In the genomic region with DNA sequence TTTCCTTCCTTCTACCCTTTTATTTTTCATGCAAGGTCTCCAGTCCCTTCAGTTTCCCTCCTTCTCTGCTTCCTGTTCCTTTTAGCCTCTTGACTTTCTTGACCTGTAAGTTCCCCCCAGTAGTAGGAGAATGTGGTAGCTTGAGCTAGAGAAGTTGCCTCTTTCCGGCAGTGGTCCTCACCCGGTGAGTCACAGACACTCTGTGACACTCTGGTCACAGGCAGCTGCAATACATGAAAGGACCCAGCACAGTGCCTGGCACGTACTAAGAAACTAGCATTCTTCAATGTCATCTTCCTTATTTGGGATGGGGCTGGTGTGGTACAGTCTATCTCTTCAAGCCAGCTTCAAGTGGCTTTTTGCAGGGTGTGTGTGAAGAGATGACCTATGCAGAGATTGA, we compare ENCODE assay signal across 22 cellular contexts. TPM values are rescaled to one million over a fixed set of nuclear protein-coding genes. Genes with fewer than 3 reads are reported as not detected.
DNase-seq lines count a peak whose midpoint lies in the region; ATAC-seq and TF ChIP-seq lines count a peak whose summit lies in the region.
"Had no signal": no experiment of that assay in that cellular context is flagged by ENCODE, and none has a peak within 500 bp of the region (broad histone marks: within the 10 kb centered on the region; RNA-seq: fewer than 3 reads in every experiment).

No MANE protein-coding gene starts in this region.

- POLR2A ChIA-PET in activated CD4-positive, alpha-beta T cell treated with anti-CD3 and anti-CD28 coated beads for 36 hours (lab: Charles Lee) = no interaction called here

- ATAC-seq in activated CD4-positive, alpha-beta T cell treated with anti-CD3 and anti-CD28 coated beads for 36 hours = peak; percentile 81
- ATAC-seq in T-helper 17 cell (no peak), heart left ventricle (peak in 3 of 4 donors; percentile 45 to 79 (median 73)), gastrocnemius medialis (no peak), GM21515 (IDR thresholded peaks at IDR 0.05; ENCODE audit: unreplicated experiment) (no peak), GM18502 (IDR thresholded peaks at IDR 0.05; ENCODE audit: poor library complexity, unreplicated experiment) (no peak)

- peaks cover 2% of the 10 kb centered on the region for H3K36me3 Mint-ChIP-seq in activated CD4-positive, alpha-beta T cell treated with anti-CD3 and anti-CD28 coated beads for 36 hours (ENCODE audit: low read depth)
- H3K36me3 Mint-ChIP-seq in activated CD4-positive, alpha-beta T cell treated with anti-CD3 and anti-CD28 coated beads, Interleukin-2, amount 10 ng/mL, durations not matched to agents 24 days and 14 days (ENCODE audit: low read depth) = peaks cover 4% of the 10 kb centered on the region
- H3K36me3 Mint-ChIP-seq in T-helper 17 cell (ENCODE audit: low read depth) = no peaks in the 10 kb centered on the region

- H3K36me3 ChIP-seq in heart left ventricle = peaks cover 0 to 96% (median 80%) of the 10 kb centered on the region in 9 donors
- peaks cover 0 to 79% of the 10 kb centered on the region in 2 donors for H3K36me3 ChIP-seq in gastrocnemius medialis
- H3K36me3 ChIP-seq: breast epithelium had no signal

- H3K4me1 Mint-ChIP-seq in activated CD4-positive, alpha-beta T cell treated with anti-CD3 and anti-CD28 coated beads for 36 hours = peaks cover 29% of the 10 kb centered on the region
- H3K4me1 Mint-ChIP-seq in activated CD4-positive, alpha-beta T cell treated with anti-CD3 and anti-CD28 coated beads, Interleukin-2, amount 10 ng/mL, durations not matched to agents 24 days and 14 days = peaks cover 24% of the 10 kb centered on the region
- H3K4me1 Mint-ChIP-seq in T-helper 17 cell = peaks cover 14% of the 10 kb centered on the region

- intact Hi-C loops in activated CD4-positive, alpha-beta T cell treated with anti-CD3 and anti-CD28 coated beads for 36 hours (cut with DNase I, micrococcal nuclease) = no loop called here
- intact Hi-C loops in activated CD4-positive, alpha-beta T cell treated with anti-CD3 and anti-CD28 coated beads, Interleukin-2, amount 10 ng/mL, durations not matched to agents 24 days and 14 days (cut with micrococcal nuclease) = no loop called here
- intact Hi-C loops in heart left ventricle (cut with DNase I) (no loop called here), gastrocnemius medialis (cut with DNase I; ENCODE audit: low total_unique reads) (no loop called here)

- no peak for TF ChIP-seq CTCF in heart left ventricle (IDR thresholded peaks at IDR 0.05)
- no peak for TF ChIP-seq CTCF in gastrocnemius medialis (IDR thresholded peaks at IDR 0.05 in 4 of 5, conservative IDR thresholded peaks at IDR 0.05 in 1 of 5)

- H3K4me1 ChIP-seq in heart left ventricle = peaks cover 0 to 70% (median 8%) of the 10 kb centered on the region in 12 donors
- peaks cover 0 to 13% of the 10 kb centered on the region in 2 donors for H3K4me1 ChIP-seq in gastrocnemius medialis
- H3K4me1 ChIP-seq: breast epithelium had no signal

- H3K27me3 ChIP-seq in heart left ventricle (no peaks in the 10 kb centered on the region), gastrocnemius medialis (no peaks in the 10 kb centered on the region)
- H3K27me3 ChIP-seq: breast epithelium, upper lobe of left lung had no signal

- 52 to 64% (median 57%) methylated on average over 3 of the region's 3 CpGs for WGBS in heart left ventricle, 4 donors

- H3K4me3 ChIP-seq in heart left ventricle (peak overlapping the region in 1 of 12 donors; percentile 15), gastrocnemius medialis (no peak overlapping the region)
- H3K4me3 ChIP-seq: breast epithelium, smooth muscle cell, upper lobe of left lung had no signal

- CTCF ChIA-PET in activated CD4-positive, alpha-beta T cell treated with anti-CD3 and anti-CD28 coated beads for 36 hours (lab: Charles Lee) = interaction anchor here (0.7 to 2.2 kb wide), 4 partner anchors 9 to 25 kb away, joined by 3 to 8 read pairs (median 6); no protein-coding TSS in a partner anchor

- H3K9me3 ChIP-seq in T-helper 17 cell (ENCODE audit: control insufficient read depth, low read length, poor library complexity, severe bottlenecking) = no peaks in the 10 kb centered on the region
- no peaks in the 10 kb centered on the region for H3K9me3 ChIP-seq in heart left ventricle
- no peaks in the 10 kb centered on the region for H3K9me3 ChIP-seq in gastrocnemius medialis
- H3K9me3 ChIP-seq: breast epithelium, upper lobe of left lung had no signal

- no peaks in the 10 kb centered on the region for H3K27me3 Mint-ChIP-seq in activated CD4-positive, alpha-beta T cell treated with anti-CD3 and anti-CD28 coated beads for 36 hours
- no peaks in the 10 kb centered on the region for H3K27me3 Mint-ChIP-seq in activated CD4-positive, alpha-beta T cell treated with anti-CD3 and anti-CD28 coated beads, Interleukin-2, amount 10 ng/mL, durations not matched to agents 24 days and 14 days
- H3K27me3 Mint-ChIP-seq in T-helper 17 cell = no peaks in the 10 kb centered on the region
- H3K27me3 Mint-ChIP-seq: stimulated activated memory B cell treated with anti-CD40 and anti-IgM and Interleukin-4, amounts not matched to agents 10 μg/mL and 1 μg/mL and 100 μg/mL, for 72 hours had no signal

- DNase-seq in activated CD4-positive, alpha-beta T cell treated with anti-CD3 and anti-CD28 coated beads for 36 hours = peak; percentile 38
- DNase-seq in activated CD4-positive, alpha-beta T cell treated with anti-CD3 and anti-CD28 coated beads, Interleukin-2, amount 10 ng/mL, durations not matched to agents 24 days and 14 days = no peak
- no peak for DNase-seq in T-helper 17 cell
- peak in 1 of 5 donors; percentile 50 for DNase-seq in heart left ventricle
- no peak for DNase-seq in gastrocnemius medialis
- no peak for DNase-seq in AG20443 (ENCODE audit: low spot score)
- DNase-seq: CD4-positive, CD25-positive, alpha-beta regulatory T cell; effector CD4-positive, alpha-beta T cell; EL; hypothalamus; left cardiac atrium; NCI-H2029; NCI-H526 treated with DMSO at 0.1 percent for 48 hours; posterior cingulate gyrus had no signal

- in situ Hi-C loops in gastrocnemius medialis (cut with MboI; ENCODE audit: low sequenced_read_pairs in 4 of 4) = loop anchor here in 2 of 4 donors (25.0 kb wide), 2 partner anchors 432 to 718 kb away; partner anchors contain the start of gene DYRK3 (in 1 of the 2)

- H3K9me3 Mint-ChIP-seq in activated CD4-positive, alpha-beta T cell treated with anti-CD3 and anti-CD28 coated beads for 36 hours (ENCODE audit: low read depth) = no peaks in the 10 kb centered on the region
- H3K9me3 Mint-ChIP-seq in activated CD4-positive, alpha-beta T cell treated with anti-CD3 and anti-CD28 coated beads, Interleukin-2, amount 10 ng/mL, durations not matched to agents 24 days and 14 days = peaks cover 4% of the 10 kb centered on the region
- H3K9me3 Mint-ChIP-seq: stimulated activated memory B cell treated with anti-CD40 and anti-IgM and Interleukin-4, amounts not matched to agents 10 μg/mL and 1 μg/mL and 100 μg/mL, for 72 hours had no signal

- TF ChIP-seq POLR2A in heart left ventricle (IDR thresholded peaks at IDR 0.05) = no peak
- no peak for TF ChIP-seq POLR2A in gastrocnemius medialis (IDR thresholded peaks at IDR 0.05)

- H3K27ac ChIP-seq in heart left ventricle (peak overlapping the region in 10 of 12 donors; percentile 32 to 83 (median 66)), gastrocnemius medialis (peak overlapping the region; percentile 57 to 88 (median 68))
- H3K27ac ChIP-seq: breast epithelium had no signal

- no peak overlapping the region for H3K4me3 Mint-ChIP-seq in activated CD4-positive, alpha-beta T cell treated with anti-CD3 and anti-CD28 coated beads for 36 hours
- no peak overlapping the region for H3K4me3 Mint-ChIP-seq in activated CD4-positive, alpha-beta T cell treated with anti-CD3 and anti-CD28 coated beads, Interleukin-2, amount 10 ng/mL, durations not matched to agents 24 days and 14 days
- H3K4me3 Mint-ChIP-seq in T-helper 17 cell = no peak overlapping the region
- H3K4me3 Mint-ChIP-seq: CD4-positive, CD25-positive, alpha-beta regulatory T cell; stimulated activated memory B cell treated with anti-CD40 and anti-IgM and Interleukin-4, amounts not matched to agents 10 μg/mL and 1 μg/mL and 100 μg/mL, for 72 hours had no signal

- H3K27ac Mint-ChIP-seq in activated CD4-positive, alpha-beta T cell treated with anti-CD3 and anti-CD28 coated beads for 36 hours = peak overlapping the region; percentile 75
- no peak overlapping the region for H3K27ac Mint-ChIP-seq in activated CD4-positive, alpha-beta T cell treated with anti-CD3 and anti-CD28 coated beads, Interleukin-2, amount 10 ng/mL, durations not matched to agents 24 days and 14 days
- H3K27ac Mint-ChIP-seq in T-helper 17 cell = peak overlapping the region; percentile 89
- H3K27ac Mint-ChIP-seq: CD4-positive, CD25-positive, alpha-beta regulatory T cell; stimulated activated memory B cell treated with anti-CD40 and anti-IgM and Interleukin-4, amounts not matched to agents 10 μg/mL and 1 μg/mL and 100 μg/mL, for 72 hours had no signal

RNA-seq across cellular contexts. Expression of gene PFKFB2, which starts 16.0 kb away (rescaled TPM):
- 1 to 10 TPM; 3.1 to 3.5 TPM for total RNA-seq in activated CD4-positive, alpha-beta T cell treated with anti-CD3 and anti-CD28 coated beads for 36 hours
- 2.6 and 3.5 TPM in 2 replicates for total RNA-seq in activated CD4-positive, alpha-beta T cell treated with anti-CD3 and anti-CD28 coated beads, Interleukin-2, amount 10 ng/mL, durations not matched to agents 24 days and 14 days
- total RNA-seq in T-helper 17 cell (1 to 10 TPM; 1.7 to 2.0 TPM), heart left ventricle (100 to 1,000 TPM in 3 of 9 donors, 10 to 100 TPM in 6; 34.2 to 130 (median 64.0) TPM), gastrocnemius medialis (10 to 100 TPM; 35.5 to 40.3 (median 37.6) TPM)
- 10 to 100 TPM; 16.0 to 45.7 TPM for polyA plus RNA-seq in heart left ventricle

RNA-seq across cellular contexts. Expression of gene YOD1, which starts 18.1 kb away (rescaled TPM):
- 1 to 10 TPM; 5.3 to 6.0 TPM for total RNA-seq in activated CD4-positive, alpha-beta T cell treated with anti-CD3 and anti-CD28 coated beads for 36 hours
- 7.8 and 8.0 TPM in 2 replicates for total RNA-seq in activated CD4-positive, alpha-beta T cell treated with anti-CD3 and anti-CD28 coated beads, Interleukin-2, amount 10 ng/mL, durations not matched to agents 24 days and 14 days
- 10 to 100 TPM in 1 of 2 donors, 1 to 10 TPM in 1; 8.3 to 14.4 TPM for total RNA-seq in T-helper 17 cell
- total RNA-seq in heart left ventricle = 1 to 10 TPM; 3.9 to 7.4 (median 6.1) TPM
- polyA plus RNA-seq in heart left ventricle = 1 to 10 TPM; 1.9 to 4.5 TPM
- 1 to 10 TPM; 3.0 to 6.7 (median 6.2) TPM for total RNA-seq in gastrocnemius medialis

RNA-seq across cellular contexts. Expression of gene C4BPB, which starts 19.6 kb away (rescaled TPM):
- 1 to 10 TPM; 1.3 to 1.4 TPM for total RNA-seq in activated CD4-positive, alpha-beta T cell treated with anti-CD3 and anti-CD28 coated beads for 36 hours
- total RNA-seq in activated CD4-positive, alpha-beta T cell treated with anti-CD3 and anti-CD28 coated beads, Interleukin-2, amount 10 ng/mL, durations not matched to agents 24 days and 14 days = 0.43 and 0.82 TPM in 2 replicates
- under 1 TPM in 1 of 2 donors, not detected in 1; 0.27 TPM for total RNA-seq in T-helper 17 cell
- total RNA-seq in heart left ventricle = 1 to 10 TPM in 2 of 9 donors, under 1 TPM in 1, not detected in 6; 0.20 to 3.3 (median 1.3) TPM
- not detected for polyA plus RNA-seq in heart left ventricle
- under 1 TPM in 2 of 4 donors, not detected in 2; 0.46 to 0.62 TPM for total RNA-seq in gastrocnemius medialis
- total RNA-seq: MCF 10A, myocyte had no signal
- polyA plus RNA-seq: CD4-positive, CD25-positive, alpha-beta regulatory T cell had no signal

RNA-seq across cellular contexts. Expression of gene C4BPA, which starts 35.0 kb away (rescaled TPM):
- total RNA-seq in activated CD4-positive, alpha-beta T cell treated with anti-CD3 and anti-CD28 coated beads for 36 hours = not detected
- not detected in 2 replicates for total RNA-seq in activated CD4-positive, alpha-beta T cell treated with anti-CD3 and anti-CD28 coated beads, Interleukin-2, amount 10 ng/mL, durations not matched to agents 24 days and 14 days
- under 1 TPM in 1 of 2 donors, not detected in 1; 0.12 TPM for total RNA-seq in T-helper 17 cell
- not detected for total RNA-seq in heart left ventricle
- polyA plus RNA-seq in heart left ventricle = under 1 TPM in 1 of 2 donors, not detected in 1; 0.03 TPM
- 1 to 10 TPM in 1 of 4 donors, under 1 TPM in 1, not detected in 2; 0.81 to 2.8 TPM for total RNA-seq in gastrocnemius medialis
- total RNA-seq: CD4-positive, CD25-positive, alpha-beta regulatory T cell; left cardiac atrium; MCF 10A; myocyte; smooth muscle cell had no signal
- polyA plus RNA-seq: CD4-positive, CD25-positive, alpha-beta regulatory T cell; smooth muscle cell had no signal

RNA-seq across cellular contexts. Expression of gene C1orf116, which starts 36.5 kb away (rescaled TPM):
- under 1 TPM in 1 of 2 experiments, not detected in 1; 0.05 TPM for total RNA-seq in activated CD4-positive, alpha-beta T cell treated with anti-CD3 and anti-CD28 coated beads for 36 hours
- not detected in 2 replicates for total RNA-seq in activated CD4-positive, alpha-beta T cell treated with anti-CD3 and anti-CD28 coated beads, Interleukin-2, amount 10 ng/mL, durations not matched to agents 24 days and 14 days
- total RNA-seq in T-helper 17 cell (1 to 10 TPM in 1 of 2 donors, under 1 TPM in 1; 0.22 to 2.7 TPM), heart left ventricle (1 to 10 TPM in 3 of 9 donors, under 1 TPM in 6; 0.42 to 3.3 (median 0.85) TPM), gastrocnemius medialis (1 to 10 TPM in 1 of 4 donors, under 1 TPM in 3; 0.46 to 1.1 (median 0.65) TPM)
- under 1 TPM; 0.08 to 0.28 TPM for polyA plus RNA-seq in heart left ventricle
- polyA plus RNA-seq: CD4-positive, CD25-positive, alpha-beta regulatory T cell had no signal

Comparison
In these comparisons a context has a peak if more than half of its experiments do, and no peak if none do; other contexts are left out.
1. ATAC-seq: peak in activated CD4-positive, alpha-beta T cell treated with anti-CD3 and anti-CD28 coated beads for 36 hours (single experiment) and heart left ventricle (3 of 4); none in T-helper 17 cell (single experiment), gastrocnemius medialis (0 of 2), GM21515 (single experiment) and GM18502 (single experiment).